1 cellular context compared by ENCODE assay signal in the genomic region with DNA sequence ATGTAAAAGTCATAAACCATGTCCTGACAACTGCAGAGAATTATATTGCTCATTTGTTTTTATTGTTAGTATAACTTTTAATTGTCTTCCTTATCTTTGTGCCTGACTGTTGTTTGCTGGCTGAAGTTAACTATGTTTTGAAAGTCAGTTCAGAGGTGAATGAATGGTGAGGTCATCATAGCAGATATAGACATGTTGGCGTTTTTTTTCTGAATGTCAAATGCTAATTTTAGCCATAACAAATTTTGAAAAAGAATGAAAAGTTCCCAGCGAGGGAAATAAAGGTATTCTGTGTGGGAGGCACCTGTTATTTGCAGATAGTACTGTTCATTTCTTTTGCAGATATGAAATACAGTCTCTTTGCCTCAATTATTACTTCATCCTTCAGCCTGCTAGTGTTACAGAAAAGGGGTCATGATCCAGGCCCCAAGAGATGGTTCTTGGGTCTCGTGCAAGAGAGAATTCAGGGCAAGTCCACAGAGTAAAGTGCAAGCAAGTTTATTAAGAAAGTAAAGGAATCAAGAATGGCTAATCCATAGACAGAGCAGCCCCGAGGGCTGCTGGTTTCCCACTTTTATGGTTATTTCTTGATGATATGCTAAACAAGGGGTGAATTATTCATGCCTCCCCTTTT.
TF ChIP-seq lines count a peak whose summit lies in the region.

No MANE protein-coding gene starts in this region.

TF ChIP-seq in HEK293, 187 proteins besides CTCF, POLR2A, EP300 and RAD21 (continued from another document and continues in another):
- TF ChIP-seq, protein P1, sequence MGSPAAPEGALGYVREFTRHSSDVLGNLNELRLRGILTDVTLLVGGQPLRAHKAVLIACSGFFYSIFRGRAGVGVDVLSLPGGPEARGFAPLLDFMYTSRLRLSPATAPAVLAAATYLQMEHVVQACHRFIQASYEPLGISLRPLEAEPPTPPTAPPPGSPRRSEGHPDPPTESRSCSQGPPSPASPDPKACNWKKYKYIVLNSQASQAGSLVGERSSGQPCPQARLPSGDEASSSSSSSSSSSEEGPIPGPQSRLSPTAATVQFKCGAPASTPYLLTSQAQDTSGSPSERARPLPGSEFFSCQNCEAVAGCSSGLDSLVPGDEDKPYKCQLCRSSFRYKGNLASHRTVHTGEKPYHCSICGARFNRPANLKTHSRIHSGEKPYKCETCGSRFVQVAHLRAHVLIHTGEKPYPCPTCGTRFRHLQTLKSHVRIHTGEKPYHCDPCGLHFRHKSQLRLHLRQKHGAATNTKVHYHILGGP (tag by site-specific recombination; IDR thresholded peaks at IDR 0.05), result peak; percentile 57; the same call in 1 of the 2 replicates
- TF ChIP-seq SALL2 (tag by site-specific recombination; IDR thresholded peaks at IDR 0.05; ENCODE audit: borderline replicate concordance) (no peak), ZNF114 (tag by site-specific recombination; IDR thresholded peaks at IDR 0.05) (no peak), ZNF529 (tag by site-specific recombination; IDR thresholded peaks at IDR 0.05; ENCODE audit: insufficient replicate concordance) (no peak), ZNF473 (tag by site-specific recombination; IDR thresholded peaks at IDR 0.05) (no peak), ZNF76 (tag by site-specific recombination; IDR thresholded peaks at IDR 0.05; ENCODE audit: borderline replicate concordance, low read depth) (no peak), KLF9 (tag by site-specific recombination; IDR thresholded peaks at IDR 0.05; ENCODE audit: low read depth) (0 out of 2 replicates have a peak, but pooled peaks have one; percentile 28), ZNF292 (tag by site-specific recombination; IDR thresholded peaks at IDR 0.05; ENCODE audit: borderline replicate concordance, low read depth) (no peak), ZNF266 (tag by site-specific recombination; IDR thresholded peaks at IDR 0.05; ENCODE audit: low read depth) (no peak), ZNF792 (tag by site-specific recombination; IDR thresholded peaks at IDR 0.05) (peak; percentile 32; the same call in 1 of the 2 replicates), ZNF146 (tag by site-specific recombination; IDR thresholded peaks at IDR 0.05) (no peak), ZEB2 (tag by site-specific recombination; IDR thresholded peaks at IDR 0.05) (peak; percentile 96), SCRT2 (tag by site-specific recombination; IDR thresholded peaks at IDR 0.05) (0 out of 2 replicates have a peak, but pooled peaks have one; percentile 31), ZNF140 (tag by site-specific recombination; IDR thresholded peaks at IDR 0.05) (no peak), ZNF354C (tag by site-specific recombination; IDR thresholded peaks at IDR 0.05; ENCODE audit: borderline replicate concordance, low read depth) (no peak), ZBTB8A (tag by site-specific recombination; IDR thresholded peaks at IDR 0.05) (0 out of 2 replicates have a peak, but pooled peaks have one; percentile 32), GLI2 (tag by site-specific recombination; IDR thresholded peaks at IDR 0.05; ENCODE audit: borderline replicate concordance, low read depth) (peak; percentile 93), ZNF658 (tag by site-specific recombination; IDR thresholded peaks at IDR 0.05) (no peak), BCL11A (tag by site-specific recombination; IDR thresholded peaks at IDR 0.05; ENCODE audit: low read depth) (no peak), ZNF10 (tag by site-specific recombination; IDR thresholded peaks at IDR 0.05) (no peak), ZNF791 (tag by site-specific recombination; IDR thresholded peaks at IDR 0.05) (no peak), ZNF155 (tag by site-specific recombination; IDR thresholded peaks at IDR 0.05) (no peak), ZNF416 (tag by site-specific recombination; IDR thresholded peaks at IDR 0.05) (no peak), ZNF121 (tag by site-specific recombination; IDR thresholded peaks at IDR 0.05) (no peak), ZFP69B (tag by site-specific recombination; IDR thresholded peaks at IDR 0.05) (peak; percentile 16; the same call in 1 of the 2 replicates), ZNF174 (tag by site-specific recombination; IDR thresholded peaks at IDR 0.05) (no peak), ZNF211 (tag by site-specific recombination; IDR thresholded peaks at IDR 0.05; ENCODE audit: low read depth) (no peak), HOXC10 (CRISPR knock-in tag; IDR thresholded peaks at IDR 0.05) (no peak), KLF16 (tag by site-specific recombination; IDR thresholded peaks at IDR 0.05) (peak; percentile 49), TRIM28 (IDR thresholded peaks at IDR 0.05; ENCODE audit: borderline replicate concordance, low read length) (0 out of 2 replicates have a peak, but pooled peaks have one; percentile 42), SETDB1 (IDR thresholded peaks at IDR 0.05; ENCODE audit: insufficient read length, low read length) (no peak), ZIC2 (tag by site-specific recombination; IDR thresholded peaks at IDR 0.05) (no peak), EGR2 (tag by site-specific recombination; IDR thresholded peaks at IDR 0.05; ENCODE audit: low read depth) (no peak), ZNF324 (tag by site-specific recombination; IDR thresholded peaks at IDR 0.05) (no peak), ZNF16 (tag by site-specific recombination; IDR thresholded peaks at IDR 0.05; ENCODE audit: low read depth) (no peak)
- TF ChIP-seq, protein P2, sequence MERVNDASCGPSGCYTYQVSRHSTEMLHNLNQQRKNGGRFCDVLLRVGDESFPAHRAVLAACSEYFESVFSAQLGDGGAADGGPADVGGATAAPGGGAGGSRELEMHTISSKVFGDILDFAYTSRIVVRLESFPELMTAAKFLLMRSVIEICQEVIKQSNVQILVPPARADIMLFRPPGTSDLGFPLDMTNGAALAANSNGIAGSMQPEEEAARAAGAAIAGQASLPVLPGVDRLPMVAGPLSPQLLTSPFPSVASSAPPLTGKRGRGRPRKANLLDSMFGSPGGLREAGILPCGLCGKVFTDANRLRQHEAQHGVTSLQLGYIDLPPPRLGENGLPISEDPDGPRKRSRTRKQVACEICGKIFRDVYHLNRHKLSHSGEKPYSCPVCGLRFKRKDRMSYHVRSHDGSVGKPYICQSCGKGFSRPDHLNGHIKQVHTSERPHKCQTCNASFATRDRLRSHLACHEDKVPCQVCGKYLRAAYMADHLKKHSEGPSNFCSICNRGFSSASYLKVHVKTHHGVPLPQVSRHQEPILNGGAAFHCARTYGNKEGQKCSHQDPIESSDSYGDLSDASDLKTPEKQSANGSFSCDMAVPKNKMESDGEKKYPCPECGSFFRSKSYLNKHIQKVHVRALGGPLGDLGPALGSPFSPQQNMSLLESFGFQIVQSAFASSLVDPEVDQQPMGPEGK (tag by site-specific recombination; IDR thresholded peaks at IDR 0.05), result no peak; the same call in 1 of the 2 replicates
- TF ChIP-seq, protein P3, sequence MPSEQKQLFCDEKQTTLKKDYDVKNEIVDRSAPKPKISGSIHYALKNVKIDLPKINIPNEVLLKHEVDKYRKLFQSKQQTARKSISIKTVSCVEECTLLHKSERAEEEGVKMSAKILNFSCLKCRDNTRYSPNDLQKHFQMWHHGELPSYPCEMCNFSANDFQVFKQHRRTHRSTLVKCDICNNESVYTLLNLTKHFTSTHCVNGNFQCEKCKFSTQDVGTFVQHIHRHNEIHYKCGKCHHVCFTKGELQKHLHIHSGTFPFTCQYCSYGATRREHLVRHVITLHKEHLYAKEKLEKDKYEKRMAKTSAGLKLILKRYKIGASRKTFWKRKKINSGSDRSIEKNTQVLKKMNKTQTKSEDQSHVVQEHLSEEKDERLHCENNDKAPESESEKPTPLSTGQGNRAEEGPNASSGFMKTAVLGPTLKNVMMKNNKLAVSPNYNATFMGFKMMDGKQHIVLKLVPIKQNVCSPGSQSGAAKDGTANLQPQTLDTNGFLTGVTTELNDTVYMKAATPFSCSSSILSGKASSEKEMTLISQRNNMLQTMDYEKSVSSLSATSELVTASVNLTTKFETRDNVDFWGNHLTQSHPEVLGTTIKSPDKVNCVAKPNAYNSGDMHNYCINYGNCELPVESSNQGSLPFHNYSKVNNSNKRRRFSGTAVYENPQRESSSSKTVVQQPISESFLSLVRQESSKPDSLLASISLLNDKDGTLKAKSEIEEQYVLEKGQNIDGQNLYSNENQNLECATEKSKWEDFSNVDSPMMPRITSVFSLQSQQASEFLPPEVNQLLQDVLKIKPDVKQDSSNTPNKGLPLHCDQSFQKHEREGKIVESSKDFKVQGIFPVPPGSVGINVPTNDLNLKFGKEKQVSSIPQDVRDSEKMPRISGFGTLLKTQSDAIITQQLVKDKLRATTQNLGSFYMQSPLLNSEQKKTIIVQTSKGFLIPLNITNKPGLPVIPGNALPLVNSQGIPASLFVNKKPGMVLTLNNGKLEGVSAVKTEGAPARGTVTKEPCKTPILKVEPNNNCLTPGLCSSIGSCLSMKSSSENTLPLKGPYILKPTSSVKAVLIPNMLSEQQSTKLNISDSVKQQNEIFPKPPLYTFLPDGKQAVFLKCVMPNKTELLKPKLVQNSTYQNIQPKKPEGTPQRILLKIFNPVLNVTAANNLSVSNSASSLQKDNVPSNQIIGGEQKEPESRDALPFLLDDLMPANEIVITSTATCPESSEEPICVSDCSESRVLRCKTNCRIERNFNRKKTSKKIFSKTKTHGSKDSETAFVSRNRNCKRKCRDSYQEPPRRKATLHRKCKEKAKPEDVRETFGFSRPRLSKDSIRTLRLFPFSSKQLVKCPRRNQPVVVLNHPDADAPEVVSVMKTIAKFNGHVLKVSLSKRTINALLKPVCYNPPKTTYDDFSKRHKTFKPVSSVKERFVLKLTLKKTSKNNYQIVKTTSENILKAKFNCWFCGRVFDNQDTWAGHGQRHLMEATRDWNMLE (tag by site-specific recombination; conservative IDR thresholded peaks at IDR 0.05; ENCODE audit: low read depth), result no peak
- TF ChIP-seq, protein P4, sequence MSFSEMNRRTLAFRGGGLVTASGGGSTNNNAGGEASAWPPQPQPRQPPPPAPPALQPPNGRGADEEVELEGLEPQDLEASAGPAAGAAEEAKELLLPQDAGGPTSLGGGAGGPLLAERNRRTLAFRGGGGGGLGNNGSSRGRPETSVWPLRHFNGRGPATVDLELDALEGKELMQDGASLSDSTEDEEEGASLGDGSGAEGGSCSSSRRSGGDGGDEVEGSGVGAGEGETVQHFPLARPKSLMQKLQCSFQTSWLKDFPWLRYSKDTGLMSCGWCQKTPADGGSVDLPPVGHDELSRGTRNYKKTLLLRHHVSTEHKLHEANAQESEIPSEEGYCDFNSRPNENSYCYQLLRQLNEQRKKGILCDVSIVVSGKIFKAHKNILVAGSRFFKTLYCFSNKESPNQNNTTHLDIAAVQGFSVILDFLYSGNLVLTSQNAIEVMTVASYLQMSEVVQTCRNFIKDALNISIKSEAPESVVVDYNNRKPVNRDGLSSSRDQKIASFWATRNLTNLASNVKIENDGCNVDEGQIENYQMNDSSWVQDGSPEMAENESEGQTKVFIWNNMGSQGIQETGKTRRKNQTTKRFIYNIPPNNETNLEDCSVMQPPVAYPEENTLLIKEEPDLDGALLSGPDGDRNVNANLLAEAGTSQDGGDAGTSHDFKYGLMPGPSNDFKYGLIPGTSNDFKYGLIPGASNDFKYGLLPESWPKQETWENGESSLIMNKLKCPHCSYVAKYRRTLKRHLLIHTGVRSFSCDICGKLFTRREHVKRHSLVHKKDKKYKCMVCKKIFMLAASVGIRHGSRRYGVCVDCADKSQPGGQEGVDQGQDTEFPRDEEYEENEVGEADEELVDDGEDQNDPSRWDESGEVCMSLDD (tag by site-specific recombination; IDR thresholded peaks at IDR 0.05), result no peak
- TF ChIP-seq, protein P5, sequence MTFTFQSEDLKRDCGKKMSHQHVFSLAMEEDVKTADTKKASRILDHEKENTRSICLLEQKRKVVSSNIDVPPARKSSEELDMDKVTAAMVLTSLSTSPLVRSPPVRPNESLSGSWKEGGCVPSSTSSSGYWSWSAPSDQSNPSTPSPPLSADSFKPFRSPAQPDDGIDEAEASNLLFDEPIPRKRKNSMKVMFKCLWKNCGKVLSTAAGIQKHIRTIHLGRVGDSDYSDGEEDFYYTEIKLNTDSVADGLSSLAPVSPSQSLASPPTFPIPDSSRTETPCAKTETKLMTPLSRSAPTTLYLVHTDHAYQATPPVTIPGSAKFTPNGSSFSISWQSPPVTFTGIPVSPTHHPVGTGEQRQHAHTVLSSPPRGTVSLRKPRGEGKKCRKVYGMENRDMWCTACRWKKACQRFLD (tag by site-specific recombination; IDR thresholded peaks at IDR 0.05), result no peak
- TF ChIP-seq, protein P6, sequence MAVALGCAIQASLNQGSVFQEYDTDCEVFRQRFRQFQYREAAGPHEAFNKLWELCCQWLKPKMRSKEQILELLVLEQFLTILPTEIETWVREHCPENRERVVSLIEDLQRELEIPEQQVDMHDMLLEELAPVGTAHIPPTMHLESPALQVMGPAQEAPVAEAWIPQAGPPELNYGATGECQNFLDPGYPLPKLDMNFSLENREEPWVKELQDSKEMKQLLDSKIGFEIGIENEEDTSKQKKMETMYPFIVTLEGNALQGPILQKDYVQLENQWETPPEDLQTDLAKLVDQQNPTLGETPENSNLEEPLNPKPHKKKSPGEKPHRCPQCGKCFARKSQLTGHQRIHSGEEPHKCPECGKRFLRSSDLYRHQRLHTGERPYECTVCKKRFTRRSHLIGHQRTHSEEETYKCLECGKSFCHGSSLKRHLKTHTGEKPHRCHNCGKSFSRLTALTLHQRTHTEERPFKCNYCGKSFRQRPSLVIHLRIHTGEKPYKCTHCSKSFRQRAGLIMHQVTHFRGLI (tag by site-specific recombination; IDR thresholded peaks at IDR 0.05), result peak; percentile 50; the same call in 1 of the 2 replicates
- TF ChIP-seq, protein P7, sequence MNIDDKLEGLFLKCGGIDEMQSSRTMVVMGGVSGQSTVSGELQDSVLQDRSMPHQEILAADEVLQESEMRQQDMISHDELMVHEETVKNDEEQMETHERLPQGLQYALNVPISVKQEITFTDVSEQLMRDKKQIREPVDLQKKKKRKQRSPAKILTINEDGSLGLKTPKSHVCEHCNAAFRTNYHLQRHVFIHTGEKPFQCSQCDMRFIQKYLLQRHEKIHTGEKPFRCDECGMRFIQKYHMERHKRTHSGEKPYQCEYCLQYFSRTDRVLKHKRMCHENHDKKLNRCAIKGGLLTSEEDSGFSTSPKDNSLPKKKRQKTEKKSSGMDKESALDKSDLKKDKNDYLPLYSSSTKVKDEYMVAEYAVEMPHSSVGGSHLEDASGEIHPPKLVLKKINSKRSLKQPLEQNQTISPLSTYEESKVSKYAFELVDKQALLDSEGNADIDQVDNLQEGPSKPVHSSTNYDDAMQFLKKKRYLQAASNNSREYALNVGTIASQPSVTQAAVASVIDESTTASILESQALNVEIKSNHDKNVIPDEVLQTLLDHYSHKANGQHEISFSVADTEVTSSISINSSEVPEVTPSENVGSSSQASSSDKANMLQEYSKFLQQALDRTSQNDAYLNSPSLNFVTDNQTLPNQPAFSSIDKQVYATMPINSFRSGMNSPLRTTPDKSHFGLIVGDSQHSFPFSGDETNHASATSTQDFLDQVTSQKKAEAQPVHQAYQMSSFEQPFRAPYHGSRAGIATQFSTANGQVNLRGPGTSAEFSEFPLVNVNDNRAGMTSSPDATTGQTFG (tag by site-specific recombination; IDR thresholded peaks at IDR 0.05; ENCODE audit: borderline replicate concordance), result no peak
- TF ChIP-seq, protein P8, sequence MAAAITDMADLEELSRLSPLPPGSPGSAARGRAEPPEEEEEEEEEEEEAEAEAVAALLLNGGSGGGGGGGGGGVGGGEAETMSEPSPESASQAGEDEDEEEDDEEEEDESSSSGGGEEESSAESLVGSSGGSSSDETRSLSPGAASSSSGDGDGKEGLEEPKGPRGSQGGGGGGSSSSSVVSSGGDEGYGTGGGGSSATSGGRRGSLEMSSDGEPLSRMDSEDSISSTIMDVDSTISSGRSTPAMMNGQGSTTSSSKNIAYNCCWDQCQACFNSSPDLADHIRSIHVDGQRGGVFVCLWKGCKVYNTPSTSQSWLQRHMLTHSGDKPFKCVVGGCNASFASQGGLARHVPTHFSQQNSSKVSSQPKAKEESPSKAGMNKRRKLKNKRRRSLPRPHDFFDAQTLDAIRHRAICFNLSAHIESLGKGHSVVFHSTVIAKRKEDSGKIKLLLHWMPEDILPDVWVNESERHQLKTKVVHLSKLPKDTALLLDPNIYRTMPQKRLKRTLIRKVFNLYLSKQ (tag by site-specific recombination; IDR thresholded peaks at IDR 0.05; ENCODE audit: borderline replicate concordance), result no peak
